9 cellular contexts compared by ENCODE assay signal in the genomic region with DNA sequence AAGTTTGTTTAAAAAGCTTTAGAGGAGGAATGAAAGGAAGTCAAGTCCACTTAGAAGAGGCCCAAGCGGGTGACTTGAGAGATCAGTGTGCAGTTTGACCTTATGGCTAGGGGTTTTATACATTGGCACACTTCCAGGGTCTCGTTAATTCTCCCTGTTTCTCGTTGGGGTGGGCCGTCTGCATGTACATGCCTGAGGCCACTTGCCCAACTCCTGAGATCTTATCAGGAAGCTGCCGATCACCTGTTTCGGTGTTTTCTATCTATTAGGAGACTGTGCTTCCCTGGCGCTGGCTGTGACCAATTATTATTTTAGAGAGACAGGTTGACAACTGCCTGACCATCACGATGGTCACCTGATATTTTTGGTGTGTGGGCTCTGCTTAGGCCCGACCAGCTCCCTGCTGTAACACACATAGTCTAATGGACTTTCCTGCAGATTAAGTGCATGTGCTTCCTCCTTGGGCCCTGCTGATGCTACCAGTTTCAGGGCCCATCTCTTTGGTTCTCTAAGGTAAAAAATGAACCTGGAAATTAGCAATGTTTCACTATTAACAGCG. TPM values are rescaled to one million over a fixed set of nuclear protein-coding genes. Genes with fewer than 3 reads are reported as not detected.
DNase-seq lines count a peak whose midpoint lies in the region; ATAC-seq and TF ChIP-seq lines count a peak whose summit lies in the region.
"Had no signal": no experiment of that assay in that cellular context is flagged by ENCODE, and none has a peak within 500 bp of the region (broad histone marks: within the 10 kb centered on the region; RNA-seq: fewer than 3 reads in every experiment).

No MANE protein-coding gene starts in this region.

- peak overlapping the region; percentile 2 for H3K4me3 ChIP-seq in OCI-LY1 (ENCODE audit: low read depth, low read length, poor library complexity, severe bottlenecking)
- no peak overlapping the region for H3K4me3 ChIP-seq in MM.1S (ENCODE audit: low read length)

- H2AFZ ChIP-seq in OCI-LY1 (ENCODE audit: low read length) (no peak overlapping the region), MM.1S (ENCODE audit: low read length) (no peak overlapping the region)

- peak overlapping the region in 1 of 5 donors; percentile 64 for H3K4me3 Mint-ChIP-seq in immature natural killer cell

- H3K4me1 ChIP-seq in OCI-LY1 (ENCODE audit: insufficient read depth, low read length, severe bottlenecking) (peaks cover 63% of the 10 kb centered on the region), MM.1S (ENCODE audit: low read length) (no peaks in the 10 kb centered on the region)

- H3K36me3 Mint-ChIP-seq in immature natural killer cell, result peaks cover 0 to 2% (median 0%) of the 10 kb centered on the region in 3 donors

- H3K27me3 Mint-ChIP-seq in immature natural killer cell (ENCODE audit: low read depth in 3 of 3), result peaks cover 0 to 3% (median 3%) of the 10 kb centered on the region in 3 donors

- H3K27me3 ChIP-seq in OCI-LY1 (ENCODE audit: insufficient read depth, low read length) (no peaks in the 10 kb centered on the region), layer of hippocampus (ENCODE audit: control insufficient read depth, insufficient read depth, low read length) (no peaks in the 10 kb centered on the region), MM.1S (replicated peaks; ENCODE audit: insufficient read depth, low read length) (no peaks in the 10 kb centered on the region)

- H3K79me2 ChIP-seq in OCI-LY1 (ENCODE audit: insufficient read depth, low read length), result no peaks in the 10 kb centered on the region
- no peaks in the 10 kb centered on the region for H3K79me2 ChIP-seq in MM.1S (ENCODE audit: low read length)

- peaks cover 34% of the 10 kb centered on the region for H3K36me3 ChIP-seq in OCI-LY1 (ENCODE audit: insufficient read depth, low read length)
- no peaks in the 10 kb centered on the region for H3K36me3 ChIP-seq in MM.1S (replicated peaks; ENCODE audit: insufficient read depth, low read length)

- H3K9me3 Mint-ChIP-seq in immature natural killer cell, result peaks cover 0 to 3% (median 0%) of the 10 kb centered on the region in 6 donors

- DNase-seq in HCEC 1CT, result no peak
- DNase-seq in MM.1S, result no peak
- DNase-seq in AG20443 (ENCODE audit: low spot score), result no peak
- no peak for DNase-seq in immature natural killer cell
- DNase-seq: erythroblast had no signal

- H4K20me1 ChIP-seq in OCI-LY1 (ENCODE audit: insufficient read depth, low read length) (no peaks in the 10 kb centered on the region), MM.1S (ENCODE audit: insufficient read depth, low read length) (no peaks in the 10 kb centered on the region)

- H3K27ac ChIP-seq in OCI-LY1 (ENCODE audit: low read depth, low read length, poor library complexity, severe bottlenecking), result peak overlapping the region; percentile 97
- peak overlapping the region; percentile 99 for H3K27ac ChIP-seq in layer of hippocampus (ENCODE audit: low read depth, low read length)
- no peak overlapping the region for H3K27ac ChIP-seq in MM.1S (ENCODE audit: low read length)

- H3K9ac ChIP-seq in OCI-LY1 (ENCODE audit: low read length), result peak overlapping the region; percentile 63
- H3K9ac ChIP-seq in MM.1S (ENCODE audit: low read length), result no peak overlapping the region

- peak; percentile 34 for ATAC-seq in GM19035 (IDR thresholded peaks at IDR 0.05; ENCODE audit: unreplicated experiment)
- ATAC-seq in HG02588 (IDR thresholded peaks at IDR 0.05; ENCODE audit: unreplicated experiment), result peak; percentile 32

- TF ChIP-seq CTCF in OCI-LY1 (IDR thresholded peaks at IDR 0.05; ENCODE audit: low read length) (no peak), MM.1S (IDR thresholded peaks at IDR 0.05; ENCODE audit: low read length) (no peak)

- H3K9me3 ChIP-seq in OCI-LY1 (ENCODE audit: low read length) (peaks cover 8% of the 10 kb centered on the region), MM.1S (replicated peaks; ENCODE audit: insufficient read depth, low read length) (no peaks in the 10 kb centered on the region)

- H3F3A ChIP-seq in OCI-LY1 (ENCODE audit: insufficient read depth, low read length) (no peaks in the 10 kb centered on the region; the same call in 1 of the 2 replicates), MM.1S (ENCODE audit: insufficient read depth, low read length) (no peaks in the 10 kb centered on the region)

- H3K27ac Mint-ChIP-seq in immature natural killer cell, result peak overlapping the region in 2 of 6 donors; percentile 83 to 84

- no peaks in the 10 kb centered on the region for H3K9me2 ChIP-seq in OCI-LY1 (ENCODE audit: low read depth, low read length)
- no peaks in the 10 kb centered on the region for H3K9me2 ChIP-seq in MM.1S (replicated peaks; ENCODE audit: insufficient read depth, low read length)

- H3K4me2 ChIP-seq in OCI-LY1 (ENCODE audit: low read length) (peak overlapping the region; percentile 29; the same call in 1 of the 2 replicates), MM.1S (ENCODE audit: low read depth, low read length) (no peak overlapping the region)

- H3K4me1 Mint-ChIP-seq in immature natural killer cell, result no peaks in the 10 kb centered on the region

RNA-seq across cellular contexts. Expression of gene MSH6, which starts 31.0 kb away (rescaled TPM):
- polyA plus RNA-seq in immature natural killer cell, result 10 to 100 TPM in 1 of 3 donors, 1 to 10 TPM in 2; 5.4 to 21.0 (median 7.9) TPM
